ENCODE assay signal across 8 cellular contexts in the genomic region with DNA sequence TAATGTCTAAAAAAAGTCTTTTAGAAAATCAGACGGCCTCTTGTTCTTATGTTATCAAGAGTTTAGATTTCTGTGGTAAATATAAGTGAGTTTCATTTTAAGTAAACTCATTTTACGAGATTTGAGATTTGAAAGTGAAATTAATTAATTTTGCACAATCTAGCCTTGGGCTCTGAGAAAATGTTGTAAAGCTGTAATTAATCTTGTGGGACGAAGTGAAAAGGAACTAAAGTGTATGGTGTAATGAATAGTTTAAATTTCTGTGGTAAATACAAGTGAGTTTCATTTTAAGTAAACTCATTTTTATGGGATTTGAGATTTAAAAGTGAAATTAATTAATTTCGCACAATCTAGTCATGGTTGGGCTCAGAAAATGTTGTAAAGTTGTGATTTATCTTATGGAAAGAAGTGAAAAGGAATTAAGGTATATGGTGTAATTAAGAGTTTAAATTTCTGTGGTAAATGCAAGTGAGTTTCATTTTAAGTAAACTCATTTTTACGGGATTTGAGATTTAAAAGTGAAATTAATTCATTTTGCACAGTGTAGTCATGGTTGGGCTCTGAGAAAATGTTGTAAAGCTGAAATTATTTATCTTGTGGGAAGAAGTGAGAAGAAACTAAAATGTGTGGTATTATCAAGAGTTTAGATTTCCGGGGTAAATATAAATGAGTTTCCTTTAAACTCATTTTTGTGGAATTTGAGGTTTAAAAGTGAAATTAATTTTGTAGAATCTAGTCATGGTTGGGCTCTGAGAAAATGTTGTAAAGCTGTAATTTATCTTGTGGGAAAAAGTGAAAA. TPM values are rescaled to one million over a fixed set of nuclear protein-coding genes. Genes with fewer than 3 reads are reported as not detected.
A peak's percentile ranks its signal among the peaks of the same experiment; 100 is the strongest.
DNase-seq lines count a peak whose midpoint lies in the region; ATAC-seq and TF ChIP-seq lines count a peak whose summit lies in the region.

No MANE protein-coding gene starts in this region.

- H3K27ac ChIP-seq in SK-N-SH (ENCODE audit: low read depth in 2 of 2, low read length in 1 of 2) (peak overlapping the region; percentile 47 to 84; a peak in 1 of 4 replicates), iPS-20b (ENCODE audit: low read length) (no peak overlapping the region), stomach (peak overlapping the region in 4 of 5 donors; percentile 88 to 94 (median 92))

- 27% methylated on average over 6 of the region's 6 CpGs for WGBS in SK-N-SH (ENCODE audit: low lambda C conversion rate)
- 16 to 41% (median 26%) methylated on average over 6 of the region's 6 CpGs for WGBS in stomach, 5 donors

- H3K27me3 ChIP-seq in SK-N-SH (ENCODE audit: insufficient read depth) = no peaks in the 10 kb centered on the region
- peaks cover 36% of the 10 kb centered on the region for H3K27me3 ChIP-seq in iPS-20b (ENCODE audit: insufficient read depth, low read length)
- peaks cover 0 to 4% (median 0%) of the 10 kb centered on the region in 3 donors for H3K27me3 ChIP-seq in stomach

- intact Hi-C loops in activated T-helper 2 cell treated with anti-CD3 and anti-CD28 coated beads, Interferon-gamma antibody, Interleukin-2, Interleukin-4, amounts not matched to agents 10 μg/mL and 5 μg/mL and 100 μg/mL, durations not matched to agents 14 hours and 24 hours and 36 hours (cut with micrococcal nuclease) = loop anchor here (5.0 kb wide), 1 partner anchor 1603 kb away; a partner anchor contains a TSS
- intact Hi-C loops in stomach (cut with DNase I; ENCODE audit: low total_unique reads) = no loop called here

- CTCF ChIA-PET in SK-N-SH (lab: Yijun Ruan, JAX) = interaction anchor here (0.6 to 1.1 kb wide), 2 partner anchors 11 to 57 kb away, joined by 3 to 4 read pairs; no protein-coding TSS in a partner anchor

- H3K4me3 ChIP-seq in SK-N-SH (ENCODE audit: low read depth in 2 of 2, low read length in 1 of 2) (peak overlapping the region; percentile 65 to 68), iPS-20b (ENCODE audit: low read length) (peak overlapping the region; percentile 69; the same call in 1 of the 2 replicates), stomach (peak overlapping the region; percentile 50 to 58 (median 53))

- peaks cover 36% of the 10 kb centered on the region; the same call in 1 of the 2 replicates for H3K79me2 ChIP-seq in SK-N-SH (ENCODE audit: insufficient read depth)

- no peaks in the 10 kb centered on the region for H4K20me1 ChIP-seq in SK-N-SH (ENCODE audit: insufficient read depth)

- H3K36me3 Mint-ChIP-seq in activated T-helper 2 cell treated with anti-CD3 and anti-CD28 coated beads, Interferon-gamma antibody, Interleukin-2, Interleukin-4, amounts not matched to agents 10 μg/mL and 5 μg/mL and 100 μg/mL, durations not matched to agents 14 hours and 24 hours and 36 hours (ENCODE audit: low read depth) = no peaks in the 10 kb centered on the region

- no peak for TF ChIP-seq CTCF in SK-N-SH (IDR thresholded peaks at IDR 0.05)
- TF ChIP-seq CTCF in stomach (IDR thresholded peaks at IDR 0.05) = no peak

- H3K9ac ChIP-seq in SK-N-SH (peak overlapping the region; percentile 71), iPS-20b (ENCODE audit: low read depth, low read length) (no peak overlapping the region)

- H3K9me3 ChIP-seq in SK-N-SH (no peaks in the 10 kb centered on the region), iPS-20b (ENCODE audit: insufficient read depth, low read depth, low read length) (no peaks in the 10 kb centered on the region), stomach (peaks cover 0 to 5% (median 0%) of the 10 kb centered on the region in 4 donors)

- peaks cover 45% of the 10 kb centered on the region for H3K27me3 Mint-ChIP-seq in activated T-helper 2 cell treated with anti-CD3 and anti-CD28 coated beads, Interferon-gamma antibody, Interleukin-2, Interleukin-4, amounts not matched to agents 10 μg/mL and 5 μg/mL and 100 μg/mL, durations not matched to agents 14 hours and 24 hours and 36 hours (ENCODE audit: low read depth)

- H3K4me2 ChIP-seq in SK-N-SH = peak overlapping the region; percentile 76

- no peaks in the 10 kb centered on the region for H3K36me3 ChIP-seq in SK-N-SH (replicated peaks in 1 of 2; ENCODE audit: control insufficient read depth in 1 of 2, insufficient read depth in 2 of 2, low read length in 1 of 2)
- no peaks in the 10 kb centered on the region for H3K36me3 ChIP-seq in iPS-20b (ENCODE audit: insufficient read depth, low read depth, low read length)
- no peaks in the 10 kb centered on the region for H3K36me3 ChIP-seq in stomach

- POLR2A ChIA-PET in SK-N-SH (lab: Yijun Ruan, JAX) = no interaction called here

- peak overlapping the region; percentile 78; the same call in 1 of the 2 replicates for H2AFZ ChIP-seq in SK-N-SH (ENCODE audit: low read depth)

- H3F3A ChIP-seq in SK-N-SH (replicated peaks; ENCODE audit: insufficient read depth) = no peaks in the 10 kb centered on the region

- peak overlapping the region; percentile 15 for H3K4me3 Mint-ChIP-seq in activated T-helper 2 cell treated with anti-CD3 and anti-CD28 coated beads, Interferon-gamma antibody, Interleukin-2, Interleukin-4, amounts not matched to agents 10 μg/mL and 5 μg/mL and 100 μg/mL, durations not matched to agents 14 hours and 24 hours and 36 hours (ENCODE audit: low read depth)

- DNase-seq in SK-N-SH (no peak), stomach (no peak), ureter (ENCODE audit: low spot score) (no peak), amygdala (lab: John Stamatoyannopoulos, UW) (no peak)
- no peak for DNase-seq in activated T-helper 2 cell treated with anti-CD3 and anti-CD28 coated beads, Interferon-gamma antibody, Interleukin-2, Interleukin-4, amounts not matched to agents 10 μg/mL and 5 μg/mL and 100 μg/mL, durations not matched to agents 14 hours and 24 hours and 36 hours (ENCODE audit: low spot score)
- DNase-seq in stimulated activated CD4-positive, alpha-beta T cell treated with anti-CD3 and anti-CD28 coated beads, Interleukin-2, amount 100 ng/mL, for 48 hours = no peak

- H3K4me1 ChIP-seq in SK-N-SH (ENCODE audit: control insufficient read depth in 1 of 2, insufficient read depth in 2 of 2, low read depth in 1 of 2, low read length in 1 of 2) = no peaks in the 10 kb centered on the region; a peak in 1 of 4 replicates
- no peaks in the 10 kb centered on the region for H3K4me1 ChIP-seq in iPS-20b (ENCODE audit: insufficient read depth, low read length)
- peaks cover 0 to 22% (median 8%) of the 10 kb centered on the region in 4 donors for H3K4me1 ChIP-seq in stomach

- no peaks in the 10 kb centered on the region for H3K9me3 Mint-ChIP-seq in activated T-helper 2 cell treated with anti-CD3 and anti-CD28 coated beads, Interferon-gamma antibody, Interleukin-2, Interleukin-4, amounts not matched to agents 10 μg/mL and 5 μg/mL and 100 μg/mL, durations not matched to agents 14 hours and 24 hours and 36 hours

- H3K27ac Mint-ChIP-seq in activated T-helper 2 cell treated with anti-CD3 and anti-CD28 coated beads, Interferon-gamma antibody, Interleukin-2, Interleukin-4, amounts not matched to agents 10 μg/mL and 5 μg/mL and 100 μg/mL, durations not matched to agents 14 hours and 24 hours and 36 hours = peak overlapping the region; percentile 17

- TF ChIP-seq RAD21 in SK-N-SH (IDR thresholded peaks at IDR 0.05; ENCODE audit: low read length) = no peak

- peaks cover 19% of the 10 kb centered on the region for H3K4me1 Mint-ChIP-seq in activated T-helper 2 cell treated with anti-CD3 and anti-CD28 coated beads, Interferon-gamma antibody, Interleukin-2, Interleukin-4, amounts not matched to agents 10 μg/mL and 5 μg/mL and 100 μg/mL, durations not matched to agents 14 hours and 24 hours and 36 hours (ENCODE audit: low read depth)

- ATAC-seq in SK-N-SH treated with all-trans-retinoic acid at 6 μM for 48 hours = no peak

- no peak for TF ChIP-seq POLR2A in stomach (IDR thresholded peaks at IDR 0.05)

- H3K9me2 ChIP-seq in SK-N-SH = no peaks in the 10 kb centered on the region

- TF ChIP-seq EP300 in SK-N-SH (IDR thresholded peaks at IDR 0.05; ENCODE audit: borderline replicate concordance in 1 of 2, low read depth in 1 of 2, low read length in 1 of 2) = no peak
- TF ChIP-seq EP300 in stomach (IDR thresholded peaks at IDR 0.05) = no peak

TF ChIP-seq in SK-N-SH, 30 proteins besides CTCF, POLR2A, EP300 and RAD21 (continues in another document):
- TF ChIP-seq ELF1 (IDR thresholded peaks at IDR 0.05) (no peak), TEAD4 (IDR thresholded peaks at IDR 0.05; ENCODE audit: borderline replicate concordance, insufficient read depth) (no peak), MEF2A (IDR thresholded peaks at IDR 0.05; ENCODE audit: borderline replicate concordance, low read depth) (no peak), RCOR1 (IDR thresholded peaks at IDR 0.05; ENCODE audit: low read length) (no peak), SIN3A (IDR thresholded peaks at IDR 0.05; ENCODE audit: borderline replicate concordance, low read depth, low read length) (no peak), MXI1 (IDR thresholded peaks at IDR 0.05; ENCODE audit: low read depth, low read length) (no peak)

TF ChIP-seq in SK-N-SH treated with all-trans-retinoic acid at 6 μM for 48 hours, 23 proteins besides CTCF, POLR2A, EP300 and RAD21 (continues in another document):
- TF ChIP-seq ZNF8 (CRISPR knock-in tag; IDR thresholded peaks at IDR 0.05) = no peak
- TF ChIP-seq, protein P1, sequence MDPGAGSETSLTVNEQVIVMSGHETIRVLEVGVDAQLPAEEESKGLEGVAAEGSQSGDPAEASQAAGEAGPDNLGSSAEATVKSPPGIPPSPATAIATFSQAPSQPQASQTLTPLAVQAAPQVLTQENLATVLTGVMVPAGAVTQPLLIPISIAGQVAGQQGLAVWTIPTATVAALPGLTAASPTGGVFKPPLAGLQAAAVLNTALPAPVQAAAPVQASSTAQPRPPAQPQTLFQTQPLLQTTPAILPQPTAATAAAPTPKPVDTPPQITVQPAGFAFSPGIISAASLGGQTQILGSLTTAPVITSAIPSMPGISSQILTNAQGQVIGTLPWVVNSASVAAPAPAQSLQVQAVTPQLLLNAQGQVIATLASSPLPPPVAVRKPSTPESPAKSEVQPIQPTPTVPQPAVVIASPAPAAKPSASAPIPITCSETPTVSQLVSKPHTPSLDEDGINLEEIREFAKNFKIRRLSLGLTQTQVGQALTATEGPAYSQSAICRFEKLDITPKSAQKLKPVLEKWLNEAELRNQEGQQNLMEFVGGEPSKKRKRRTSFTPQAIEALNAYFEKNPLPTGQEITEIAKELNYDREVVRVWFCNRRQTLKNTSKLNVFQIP (CRISPR knock-in tag; IDR thresholded peaks at IDR 0.05; ENCODE audit: borderline replicate concordance, low read depth) = no peak

RNA-seq across cellular contexts. Expression of a gene that starts 1.6 kb away (rescaled TPM):
- polyA plus RNA-seq in SK-N-SH (2012; rRNA removed) = 10.7 and 15.7 TPM in 2 replicates
- polyA plus RNA-seq in SK-N-SH (2012; cell fraction: cytosol; rRNA removed) = 10.8 and 12.6 TPM in 2 replicates
- 18.9 and 42.9 TPM in 2 replicates for polyA plus RNA-seq in SK-N-SH (2012; cell fraction: nucleus; rRNA removed)
- total RNA-seq in activated T-helper 2 cell treated with anti-CD3 and anti-CD28 coated beads, Interferon-gamma antibody, Interleukin-2, Interleukin-4, amounts not matched to agents 10 μg/mL and 5 μg/mL and 100 μg/mL, durations not matched to agents 14 hours and 24 hours and 36 hours = 0.78 and 0.83 TPM in 2 replicates
- 10 to 100 TPM in 4 of 5 donors, under 1 TPM in 1; 0.45 to 28.1 (median 18.8) TPM for total RNA-seq in stomach
- 10 to 100 TPM in 1 of 3 donors, 1 to 10 TPM in 2; 2.7 to 12.4 (median 3.6) TPM for polyA plus RNA-seq in stomach
- total RNA-seq in ureter = 16.4 TPM
